ENCODE assay signal across 37 cellular contexts in the genomic region with DNA sequence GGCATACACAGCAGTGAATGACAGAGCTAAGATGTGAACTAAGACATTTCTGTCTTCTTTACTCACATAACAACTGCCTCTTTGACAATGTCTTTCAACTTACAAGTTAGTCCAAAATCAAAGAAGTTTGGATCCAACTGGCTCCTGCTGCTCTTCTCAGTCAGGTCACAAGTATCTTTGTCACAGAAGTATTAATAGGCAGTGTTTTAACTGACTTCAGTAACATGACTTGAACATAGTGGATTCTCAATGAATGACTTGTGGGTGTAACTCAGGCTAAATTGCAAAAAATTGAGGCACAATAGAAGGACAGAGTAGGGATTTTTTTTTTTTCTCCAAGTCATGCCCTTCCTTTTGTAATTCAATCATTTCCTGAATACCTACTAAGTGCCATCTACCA. TPM values are rescaled to one million over a fixed set of nuclear protein-coding genes. Genes with fewer than 3 reads are reported as not detected.
"Had no signal": no experiment of that assay in that cellular context is flagged by ENCODE, and none has a peak within 500 bp of the region (broad histone marks: within the 10 kb centered on the region; RNA-seq: fewer than 3 reads in every experiment).

No MANE protein-coding gene starts in this region.

- H3K36me3 ChIP-seq: ascending aorta, cardiac muscle cell had no signal

- H3K4me3 Mint-ChIP-seq: activated B cell treated with CpG ODN at 0.5 μM for 24 hours; activated CD4-positive, alpha-beta memory T cell treated with anti-CD3 and anti-CD28 coated beads, Interleukin-2, amount 10 ng/mL, durations not matched to agents 7 days and 5 days; activated CD4-positive, alpha-beta T cell treated with anti-CD3 and anti-CD28 coated beads, Interleukin-2, amount 10 ng/mL, durations not matched to agents 7 days and 5 days; activated CD8-positive, alpha-beta memory T cell treated with anti-CD3 and anti-CD28 coated beads, Interleukin-2, amount 10 ng/mL, durations not matched to agents 7 days and 5 days; activated CD8-positive, alpha-beta T cell treated with anti-CD3 and anti-CD28 coated beads, Interleukin-2, amount 10 ng/mL, durations not matched to agents 7 days and 5 days; activated naive CD4-positive, alpha-beta T cell treated with anti-CD3 and anti-CD28 coated beads, Interleukin-2, amount 10 ng/mL, durations not matched to agents 7 days and 5 days; activated naive CD4-positive, alpha-beta T cell treated with anti-CD3 and anti-CD28 coated beads, Interleukin-2, amount 50 U/mL, for 24 hours; activated naive CD8-positive, alpha-beta T cell; activated naive CD8-positive, alpha-beta T cell treated with anti-CD3 and anti-CD28 coated beads, Interleukin-2, amount 10 ng/mL, durations not matched to agents 7 days and 5 days; activated naive CD8-positive, alpha-beta T cell treated with anti-CD3 and anti-CD28 coated beads, Interleukin-2, amount 50 U/mL, for 24 hours; activated T-cell treated with anti-CD3 and anti-CD28 coated beads, Interleukin-2, amount 50 U/mL, for 24 hours; brain; central memory CD8-positive, alpha-beta T cell; T-helper 1 cell treated with Interleukin-12 subunit alpha and Interleukin-12 subunit beta and Interleukin-4 antibody, amounts not matched to agents 30 μg/mL and 1 μg/mL, for 36 hours; T-helper 2 cell treated with Interferon-gamma antibody and Interleukin-4, amounts not matched to agents 5 μg/mL and 100 μg/mL, for 36 hours had no signal

- H3K4me1 Mint-ChIP-seq: activated B cell treated with CpG ODN at 0.5 μM for 24 hours; activated CD4-positive, alpha-beta memory T cell treated with anti-CD3 and anti-CD28 coated beads, Interleukin-2, amount 10 ng/mL, durations not matched to agents 7 days and 5 days; activated CD4-positive, alpha-beta T cell treated with anti-CD3 and anti-CD28 coated beads, Interleukin-2, amount 10 ng/mL, durations not matched to agents 7 days and 5 days; activated CD8-positive, alpha-beta memory T cell treated with anti-CD3 and anti-CD28 coated beads, Interleukin-2, amount 10 ng/mL, durations not matched to agents 7 days and 5 days; activated naive CD4-positive, alpha-beta T cell treated with anti-CD3 and anti-CD28 coated beads, Interleukin-2, amount 10 ng/mL, durations not matched to agents 7 days and 5 days; activated naive CD8-positive, alpha-beta T cell treated with anti-CD3 and anti-CD28 coated beads, Interleukin-2, amount 10 ng/mL, durations not matched to agents 7 days and 5 days; activated naive CD8-positive, alpha-beta T cell treated with anti-CD3 and anti-CD28 coated beads, Interleukin-2, amount 50 U/mL, for 24 hours had no signal

- H3K36me3 Mint-ChIP-seq: activated CD8-positive, alpha-beta memory T cell treated with anti-CD3 and anti-CD28 coated beads, Interleukin-2, amount 10 ng/mL, durations not matched to agents 7 days and 5 days; activated naive CD4-positive, alpha-beta T cell treated with anti-CD3 and anti-CD28 coated beads, Interleukin-2, amount 10 ng/mL, durations not matched to agents 7 days and 5 days; activated naive CD4-positive, alpha-beta T cell treated with anti-CD3 and anti-CD28 coated beads, Interleukin-2, amount 50 U/mL, for 24 hours; activated naive CD8-positive, alpha-beta T cell; brain had no signal

- H3K27ac Mint-ChIP-seq: activated B cell treated with CpG ODN at 0.5 μM for 24 hours; activated CD4-positive, alpha-beta memory T cell treated with anti-CD3 and anti-CD28 coated beads, Interleukin-2, amount 10 ng/mL, durations not matched to agents 7 days and 5 days; activated CD4-positive, alpha-beta T cell treated with anti-CD3 and anti-CD28 coated beads, Interleukin-2, amount 10 ng/mL, durations not matched to agents 7 days and 5 days; activated CD8-positive, alpha-beta memory T cell treated with anti-CD3 and anti-CD28 coated beads, Interleukin-2, amount 10 ng/mL, durations not matched to agents 7 days and 5 days; activated CD8-positive, alpha-beta T cell treated with anti-CD3 and anti-CD28 coated beads, Interleukin-2, amount 10 ng/mL, durations not matched to agents 7 days and 5 days; activated naive CD4-positive, alpha-beta T cell treated with anti-CD3 and anti-CD28 coated beads, Interleukin-2, amount 10 ng/mL, durations not matched to agents 7 days and 5 days; activated naive CD4-positive, alpha-beta T cell treated with anti-CD3 and anti-CD28 coated beads, Interleukin-2, amount 50 U/mL, for 24 hours; activated naive CD8-positive, alpha-beta T cell; activated naive CD8-positive, alpha-beta T cell treated with anti-CD3 and anti-CD28 coated beads, Interleukin-2, amount 10 ng/mL, durations not matched to agents 7 days and 5 days; activated naive CD8-positive, alpha-beta T cell treated with anti-CD3 and anti-CD28 coated beads, Interleukin-2, amount 50 U/mL, for 24 hours; activated T-cell treated with anti-CD3 and anti-CD28 coated beads, Interleukin-2, amount 50 U/mL, for 24 hours; activated T-helper 2 cell treated with anti-CD3 and anti-CD28 coated beads, Interferon-gamma antibody, Interleukin-2, Interleukin-4, amounts not matched to agents 10 μg/mL and 5 μg/mL and 100 μg/mL, durations not matched to agents 14 hours and 24 hours and 36 hours; brain; T-helper 1 cell treated with Interleukin-12 subunit alpha and Interleukin-12 subunit beta and Interleukin-4 antibody, amounts not matched to agents 30 μg/mL and 1 μg/mL, for 36 hours; T-helper 2 cell treated with Interferon-gamma antibody and Interleukin-4, amounts not matched to agents 5 μg/mL and 100 μg/mL, for 36 hours had no signal

- DNase-seq: activated B cell treated with CpG ODN at 0.5 μM for 24 hours; activated CD4-positive, alpha-beta memory T cell treated with anti-CD3 and anti-CD28 coated beads, Interleukin-2, amount 10 ng/mL, durations not matched to agents 7 days and 5 days; activated CD4-positive, alpha-beta T cell treated with anti-CD3 and anti-CD28 coated beads for 48 hours; activated CD4-positive, alpha-beta T cell treated with anti-CD3 and anti-CD28 coated beads, Interleukin-2, amount 10 ng/mL, durations not matched to agents 7 days and 5 days; activated CD4-positive, alpha-beta T cell treated with anti-CD3 and anti-CD28 coated beads, Interleukin-2, amount 50 U/mL, for 48 hours; activated CD4-positive, CD25-positive, alpha-beta regulatory T cell treated with anti-CD3 and anti-CD28 coated beads, Interleukin-2, amount 50 U/mL, for 72 hours; activated CD8-positive, alpha-beta memory T cell treated with anti-CD3 and anti-CD28 coated beads for 24 hours; activated CD8-positive, alpha-beta memory T cell treated with anti-CD3 and anti-CD28 coated beads, Interleukin-2, amount 10 ng/mL, durations not matched to agents 7 days and 5 days; activated CD8-positive, alpha-beta memory T cell treated with anti-CD3 and anti-CD28 coated beads, Interleukin-2, amount 50 U/mL, for 48 hours; activated CD8-positive, alpha-beta T cell treated with anti-CD3 and anti-CD28 coated beads, Interleukin-2, amount 10 ng/mL, durations not matched to agents 7 days and 5 days; activated effector memory CD4-positive, alpha-beta T cell treated with Interleukin-2 at 50 U/mL for 16 hours; activated gamma-delta T cell; activated naive CD4-positive, alpha-beta T cell treated with anti-CD3 and anti-CD28 coated beads, Interleukin-2, amount 10 ng/mL, durations not matched to agents 7 days and 5 days; activated naive CD4-positive, alpha-beta T cell treated with Interleukin-2 at 50 U/mL for 16 hours; activated naive CD8-positive, alpha-beta T cell treated with anti-CD3 and anti-CD28 coated beads, Interleukin-2, amount 10 ng/mL, durations not matched to agents 7 days and 5 days; activated naive CD8-positive, alpha-beta T cell treated with anti-CD3 and anti-CD28 coated beads, Interleukin-2, amount 50 U/mL, for 24 hours; activated T-cell treated with anti-CD3 and anti-CD28 coated beads, Interleukin-2, amount 50 U/mL, for 24 hours; activated T-cell treated with anti-CD3 and anti-CD28 coated beads, Interleukin-2, amount 50 U/mL, for 48 hours; amygdala; anterior cingulate cortex; caudate nucleus; cerebellar nuclear complex; T-helper 1 cell; T-helper 2 cell; T-helper 9 cell had no signal

- H3K4me3 ChIP-seq: ascending aorta, cardiac muscle cell had no signal

- H3K9me3 ChIP-seq: ascending aorta had no signal

- ATAC-seq: activated CD8-positive, alpha-beta memory T cell treated with anti-CD3 and anti-CD28 coated beads, Interleukin-2, amount 10 ng/mL, durations not matched to agents 7 days and 5 days; activated CD8-positive, alpha-beta T cell treated with anti-CD3 and anti-CD28 coated beads, Interleukin-2, amount 10 ng/mL, durations not matched to agents 7 days and 5 days; activated naive CD8-positive, alpha-beta T cell treated with anti-CD3 and anti-CD28 coated beads, Interleukin-2, amount 50 U/mL, for 24 hours had no signal

- H3K9me3 Mint-ChIP-seq: activated B cell treated with CpG ODN at 0.5 μM for 24 hours; activated CD4-positive, alpha-beta memory T cell treated with anti-CD3 and anti-CD28 coated beads, Interleukin-2, amount 10 ng/mL, durations not matched to agents 7 days and 5 days; activated CD4-positive, alpha-beta T cell treated with anti-CD3 and anti-CD28 coated beads, Interleukin-2, amount 10 ng/mL, durations not matched to agents 7 days and 5 days; activated naive CD4-positive, alpha-beta T cell treated with anti-CD3 and anti-CD28 coated beads, Interleukin-2, amount 10 ng/mL, durations not matched to agents 7 days and 5 days; activated naive CD4-positive, alpha-beta T cell treated with anti-CD3 and anti-CD28 coated beads, Interleukin-2, amount 50 U/mL, for 24 hours; activated naive CD8-positive, alpha-beta T cell treated with anti-CD3 and anti-CD28 coated beads, Interleukin-2, amount 50 U/mL, for 24 hours; activated T-cell treated with anti-CD3 and anti-CD28 coated beads, Interleukin-2, amount 50 U/mL, for 24 hours; activated T-helper 2 cell treated with anti-CD3 and anti-CD28 coated beads, Interferon-gamma antibody, Interleukin-2, Interleukin-4, amounts not matched to agents 10 μg/mL and 5 μg/mL and 100 μg/mL, durations not matched to agents 14 hours and 24 hours and 36 hours; central memory CD8-positive, alpha-beta T cell; T-helper 1 cell treated with Interleukin-12 subunit alpha and Interleukin-12 subunit beta and Interleukin-4 antibody, amounts not matched to agents 30 μg/mL and 1 μg/mL, for 36 hours; T-helper 2 cell treated with Interferon-gamma antibody and Interleukin-4, amounts not matched to agents 5 μg/mL and 100 μg/mL, for 36 hours had no signal

- H3K27me3 ChIP-seq: ascending aorta had no signal

- H3K27ac ChIP-seq: ascending aorta, cardiac muscle cell, VCaP had no signal

RNA-seq across cellular contexts. Expression of gene DBX1, which starts 22.6 kb away (rescaled TPM):
- total RNA-seq: activated B cell treated with CpG ODN at 0.5 μM for 24 hours; activated CD4-positive, alpha-beta memory T cell treated with anti-CD3 and anti-CD28 coated beads, Interleukin-2, amount 10 ng/mL, durations not matched to agents 7 days and 5 days; activated CD4-positive, alpha-beta T cell treated with anti-CD3 and anti-CD28 coated beads, Interleukin-2, amount 10 ng/mL, durations not matched to agents 7 days and 5 days; activated CD8-positive, alpha-beta memory T cell treated with anti-CD3 and anti-CD28 coated beads, Interleukin-2, amount 10 ng/mL, durations not matched to agents 7 days and 5 days; activated CD8-positive, alpha-beta T cell treated with anti-CD3 and anti-CD28 coated beads, Interleukin-2, amount 10 ng/mL, durations not matched to agents 7 days and 5 days; activated naive CD8-positive, alpha-beta T cell treated with anti-CD3 and anti-CD28 coated beads, Interleukin-2, amount 10 ng/mL, durations not matched to agents 7 days and 5 days; activated T-helper 2 cell treated with anti-CD3 and anti-CD28 coated beads, Interferon-gamma antibody, Interleukin-2, Interleukin-4, amounts not matched to agents 10 μg/mL and 5 μg/mL and 100 μg/mL, durations not matched to agents 14 hours and 24 hours and 36 hours; ascending aorta; bronchial epithelial cell; cardiac muscle cell had no signal
- polyA plus RNA-seq: adipose tissue, cardiac muscle cell had no signal
